Comparison of ENCODE assay signal across 18 cellular contexts in genomic region chr3:15467227-15468181, GRCh38. TPM values are rescaled to one million over a fixed set of nuclear protein-coding genes. Genes with fewer than 3 reads are reported as not detected.
A peak's percentile ranks its signal among the peaks of the same experiment; 100 is the strongest.
DNase-seq lines count a peak whose midpoint lies in the region; ATAC-seq and TF ChIP-seq lines count a peak whose summit lies in the region.
"Had no signal": no experiment of that assay in that cellular context is flagged by ENCODE, and none has a peak within 500 bp of the region (broad histone marks: within the 10 kb centered on the region; RNA-seq: fewer than 3 reads in every experiment).

No MANE protein-coding gene starts in this region.

- peak overlapping the region; percentile 31 for H3K27ac Mint-ChIP-seq in activated T-cell treated with anti-CD3 and anti-CD28 coated beads, Interleukin-2, amount 50 U/mL, for 24 hours
- H3K27ac Mint-ChIP-seq: activated CD4-positive, alpha-beta memory T cell treated with anti-CD3 and anti-CD28 coated beads, Interleukin-2, amount 10 ng/mL, durations not matched to agents 7 days and 5 days; stimulated activated naive CD8-positive, alpha-beta T cell treated with anti-CD3 and anti-CD28 coated beads, Interleukin-15, Interleukin-2, amounts not matched to agents 100 ng/mL and 50 ng/mL, for 24 hours had no signal

- peaks cover 25% of the 10 kb centered on the region for H3K4me1 ChIP-seq in KMS-11 (ENCODE audit: low read depth, poor library complexity, severe bottlenecking)
- H3K4me1 ChIP-seq in colonic mucosa, result no peaks in the 10 kb centered on the region
- H3K4me1 ChIP-seq: A549, Caco-2, foreskin keratinocyte, sigmoid colon had no signal

- no peak overlapping the region for H3K4me3 Mint-ChIP-seq in activated T-cell treated with anti-CD3 and anti-CD28 coated beads, Interleukin-2, amount 50 U/mL, for 24 hours
- H3K4me3 Mint-ChIP-seq: activated CD4-positive, alpha-beta memory T cell treated with anti-CD3 and anti-CD28 coated beads, Interleukin-2, amount 10 ng/mL, durations not matched to agents 7 days and 5 days; stimulated activated naive CD8-positive, alpha-beta T cell treated with anti-CD3 and anti-CD28 coated beads, Interleukin-15, Interleukin-2, amounts not matched to agents 100 ng/mL and 50 ng/mL, for 24 hours had no signal

- no peaks in the 10 kb centered on the region for H3K27me3 Mint-ChIP-seq in activated T-cell treated with anti-CD3 and anti-CD28 coated beads, Interleukin-2, amount 50 U/mL, for 24 hours
- H3K27me3 Mint-ChIP-seq: activated CD4-positive, alpha-beta memory T cell treated with anti-CD3 and anti-CD28 coated beads, Interleukin-2, amount 10 ng/mL, durations not matched to agents 7 days and 5 days; stimulated activated naive CD8-positive, alpha-beta T cell treated with anti-CD3 and anti-CD28 coated beads, Interleukin-15, Interleukin-2, amounts not matched to agents 100 ng/mL and 50 ng/mL, for 24 hours had no signal

- H3K9me3 Mint-ChIP-seq in activated T-cell treated with anti-CD3 and anti-CD28 coated beads, Interleukin-2, amount 50 U/mL, for 24 hours, result no peaks in the 10 kb centered on the region
- H3K9me3 Mint-ChIP-seq: activated CD4-positive, alpha-beta memory T cell treated with anti-CD3 and anti-CD28 coated beads, Interleukin-2, amount 10 ng/mL, durations not matched to agents 7 days and 5 days; stimulated activated naive CD8-positive, alpha-beta T cell treated with anti-CD3 and anti-CD28 coated beads, Interleukin-15, Interleukin-2, amounts not matched to agents 100 ng/mL and 50 ng/mL, for 24 hours had no signal

- no peak for DNase-seq in activated T-cell treated with anti-CD3 and anti-CD28 coated beads, Interleukin-2, amount 50 U/mL, for 24 hours
- no peak for DNase-seq in activated T-cell treated with anti-CD3 and anti-CD28 coated beads, Interleukin-2, amount 50 U/mL, for 48 hours
- DNase-seq in foreskin melanocyte (peak; percentile 25), WERI-Rb-1 (no peak), colonic mucosa (no peak)
- DNase-seq: activated CD4-positive, alpha-beta memory T cell treated with anti-CD3 and anti-CD28 coated beads, Interleukin-2, amount 10 ng/mL, durations not matched to agents 7 days and 5 days; Caco-2; foreskin keratinocyte; GOT3; NCI-H187; NCI-H774; nucleus accumbens; sigmoid colon had no signal

- H3K4me1 Mint-ChIP-seq in activated T-cell treated with anti-CD3 and anti-CD28 coated beads, Interleukin-2, amount 50 U/mL, for 24 hours (ENCODE audit: low read depth), result peaks cover 8% of the 10 kb centered on the region

- TF ChIP-seq CTCF in KMS-11 (conservative IDR thresholded peaks at IDR 0.05; ENCODE audit: low read depth, low read length) (no peak), WERI-Rb-1 (IDR thresholded peaks at IDR 0.05; ENCODE audit: low read depth, low read length) (no peak), colonic mucosa (IDR thresholded peaks at IDR 0.05) (no peak)

- no peak overlapping the region for H3K9ac ChIP-seq in KMS-11
- H3K9ac ChIP-seq in colonic mucosa (ENCODE audit: low read depth in 2 of 2, low read length in 2 of 2), result no peak overlapping the region

- H3K4me3 ChIP-seq in KMS-11 (IDR thresholded peaks at IDR 0.05; ENCODE audit: insufficient read depth, low read depth, low read length) (no peak overlapping the region), WERI-Rb-1 (ENCODE audit: low read depth, low read length) (no peak overlapping the region), colonic mucosa (no peak overlapping the region)
- H3K4me3 ChIP-seq: A549, sigmoid colon had no signal

- H3K36me3 ChIP-seq in KMS-11 (ENCODE audit: insufficient read depth), result no peaks in the 10 kb centered on the region
- H3K36me3 ChIP-seq in WERI-Rb-1, result no peaks in the 10 kb centered on the region
- no peaks in the 10 kb centered on the region for H3K36me3 ChIP-seq in colonic mucosa

- peak overlapping the region; percentile 57 for H3K4me2 ChIP-seq in KMS-11
- H3K4me2 ChIP-seq: A549 had no signal

- H4K20me1 ChIP-seq in KMS-11 (ENCODE audit: insufficient read depth), result no peaks in the 10 kb centered on the region

- H3K27ac ChIP-seq in KMS-11, result peak overlapping the region; percentile 21; the same call in 1 of the 2 replicates
- H3K27ac ChIP-seq in WERI-Rb-1, result no peak overlapping the region
- no peak overlapping the region for H3K27ac ChIP-seq in colonic mucosa
- H3K27ac ChIP-seq: A549, foreskin keratinocyte, sigmoid colon had no signal

- peak overlapping the region; percentile 30; the same call in 1 of the 2 replicates for H2AFZ ChIP-seq in KMS-11 (ENCODE audit: low read depth)

- no peak for ATAC-seq in GM19324 (IDR thresholded peaks at IDR 0.05; ENCODE audit: low FRiP score, unreplicated experiment)
- no peak for ATAC-seq in GM19328 (IDR thresholded peaks at IDR 0.05; ENCODE audit: unreplicated experiment)
- ATAC-seq: A549, foreskin keratinocyte had no signal

- no peaks in the 10 kb centered on the region for H3K36me3 Mint-ChIP-seq in activated T-cell treated with anti-CD3 and anti-CD28 coated beads, Interleukin-2, amount 50 U/mL, for 24 hours (ENCODE audit: low read depth)

- H3K27me3 ChIP-seq in KMS-11 (ENCODE audit: insufficient read depth, low read depth) (no peaks in the 10 kb centered on the region), WERI-Rb-1 (ENCODE audit: insufficient read depth, low read depth, severe bottlenecking) (no peaks in the 10 kb centered on the region), colonic mucosa (no peaks in the 10 kb centered on the region)
- H3K27me3 ChIP-seq: sigmoid colon had no signal

- H3K79me2 ChIP-seq in KMS-11 (ENCODE audit: insufficient read depth, low read depth), result no peaks in the 10 kb centered on the region

- intact Hi-C loops in colonic mucosa (cut with DNase I), result no loop called here

- no peaks in the 10 kb centered on the region for H3K9me3 ChIP-seq in WERI-Rb-1 (ENCODE audit: severe bottlenecking)
- H3K9me3 ChIP-seq in colonic mucosa, result no peaks in the 10 kb centered on the region
- H3K9me3 ChIP-seq: A549, Caco-2, sigmoid colon had no signal

RNA-seq across cellular contexts. Expression of gene EAF1, which starts 40.1 kb away (rescaled TPM):
- 10 to 100 TPM; 24.9 to 28.0 TPM for total RNA-seq in colonic mucosa

RNA-seq across cellular contexts. Expression of gene METTL6, which starts 40.2 kb away (rescaled TPM):
- total RNA-seq in colonic mucosa, result 10 to 100 TPM in 1 of 2 donors, 1 to 10 TPM in 1; 8.8 to 11.4 TPM

RNA-seq across cellular contexts. Expression of gene COLQ, which starts 54.0 kb away (rescaled TPM):
- under 1 TPM; 0.79 to 0.85 TPM for total RNA-seq in colonic mucosa
- total RNA-seq: Caco-2 had no signal
